ENCODE assay signal across 12 cellular contexts in the genomic region with DNA sequence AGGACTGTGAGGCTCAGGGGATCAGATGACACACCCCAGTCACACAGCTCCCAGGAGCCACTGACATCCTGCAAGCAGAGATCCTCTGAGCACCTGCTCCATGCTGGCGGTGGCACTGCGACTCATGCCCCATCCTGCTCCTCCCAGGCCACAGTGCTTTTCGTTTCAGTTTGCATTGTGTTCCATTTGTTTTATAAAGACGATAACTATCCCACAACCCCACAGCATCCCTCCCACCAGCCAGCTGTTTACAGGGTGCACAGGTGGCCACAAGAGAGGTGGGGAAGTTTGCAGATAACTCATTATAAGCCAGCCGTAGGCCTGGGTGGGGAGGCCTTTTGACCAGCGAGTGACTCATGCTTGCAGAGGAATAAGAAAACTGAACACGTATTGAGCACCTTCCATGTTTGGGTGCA. TPM values are rescaled to one million over a fixed set of nuclear protein-coding genes. Genes with fewer than 3 reads are reported as not detected.
DNase-seq lines count a peak whose midpoint lies in the region; ATAC-seq, FAIRE-seq and TF ChIP-seq lines count a peak whose summit lies in the region.
"Had no signal": no experiment of that assay in that cellular context is flagged by ENCODE, and none has a peak within 500 bp of the region (broad histone marks: within the 10 kb centered on the region; RNA-seq: fewer than 3 reads in every experiment).

No MANE protein-coding gene starts in this region.

- ATAC-seq in GM21515 (IDR thresholded peaks at IDR 0.05; ENCODE audit: unreplicated experiment), result no peak
- ATAC-seq in left lobe of liver, result no peak
- ATAC-seq: natural killer cell, Panc1 had no signal

- no peak overlapping the region for H3K4me3 ChIP-seq in Peyer's patch
- H3K4me3 ChIP-seq in keratinocyte (ENCODE audit: control insufficient read depth in 2 of 3, extremely low read depth in 1 of 3, insufficient read depth in 2 of 3, low read depth in 1 of 3, low read length in 3 of 3), result no peak overlapping the region
- H3K4me3 ChIP-seq: coronary artery had no signal

- H3K9ac ChIP-seq in keratinocyte (ENCODE audit: control insufficient read depth, extremely low read depth, insufficient read depth, low read length), result no peak overlapping the region

- H3K79me2 ChIP-seq in keratinocyte (ENCODE audit: control insufficient read depth, insufficient read depth, low read length), result no peaks in the 10 kb centered on the region

- peak; percentile 79 for FAIRE-seq in keratinocyte (lab: Jason Lieb, UNC)
- FAIRE-seq: D721Med had no signal

- H3K4me1 ChIP-seq in Peyer's patch (peaks cover 0 to 20% (median 0%) of the 10 kb centered on the region in 4 donors), keratinocyte (ENCODE audit: control insufficient read depth, extremely low read depth, insufficient read depth, low read length) (peaks cover 11% of the 10 kb centered on the region)

- H3K9me1 ChIP-seq in keratinocyte (ENCODE audit: control insufficient read depth, extremely low read depth, insufficient read depth, low read length), result peaks cover 6% of the 10 kb centered on the region

- peak overlapping the region; percentile 68 for H3K4me2 ChIP-seq in keratinocyte (ENCODE audit: control insufficient read depth, extremely low read depth, insufficient read depth, low read depth, low read length)

- H3K27me3 ChIP-seq in Peyer's patch (no peaks in the 10 kb centered on the region), keratinocyte (ENCODE audit: control insufficient read depth, extremely low read depth, insufficient read depth, low read length) (peaks cover 2% of the 10 kb centered on the region)

- H3K27ac ChIP-seq in Peyer's patch (peak overlapping the region in 3 of 4 donors; percentile 62 to 85 (median 83)), keratinocyte (ENCODE audit: control insufficient read depth, insufficient read depth, low read length) (no peak overlapping the region)
- H3K27ac ChIP-seq: coronary artery had no signal

- H2AFZ ChIP-seq in keratinocyte (ENCODE audit: control insufficient read depth, low read length), result no peak overlapping the region

- dilution Hi-C loops in keratinocyte (cut with MboI; ENCODE audit: extremely low pct_ligation_motif_present, low sequenced_read_pairs), result no loop called here

- DNase-seq in ACHN, result peak; percentile 24
- peak; percentile 34 for DNase-seq in H4 (ENCODE audit: low spot score)
- peak in 2 of 3 donors; percentile 72 to 80 for DNase-seq in Peyer's patch
- peak; percentile 28 for DNase-seq in keratinocyte (ENCODE audit: low read depth, low spot score)
- no peak for DNase-seq in left lobe of liver (ENCODE audit: low spot score)
- DNase-seq in AG20443 (ENCODE audit: low spot score), result no peak
- DNase-seq in KBM-7, result no peak
- DNase-seq: natural killer cell had no signal

- no peak for TF ChIP-seq CTCF in Peyer's patch (IDR thresholded peaks at IDR 0.05)
- no peak for TF ChIP-seq CTCF in keratinocyte (optimal IDR thresholded peaks at IDR 0.05 in 1 of 3, IDR thresholded peaks at IDR 0.05 in 1 of 3, conservative IDR thresholded peaks at IDR 0.05 in 1 of 3; ENCODE audit: extremely low read depth in 1 of 3, insufficient read depth in 2 of 3, low read length in 3 of 3)

- in situ Hi-C loops in ACHN (cut with HindIII; ENCODE audit: low pct_ligation_motif_present, low pct_unique_long_range_greater_than_20kb, low sequenced_read_pairs), result no loop called here
- in situ Hi-C loops in KBM-7 (cut with MboI; ENCODE audit: low pct_unique_long_range_greater_than_20kb, low sequenced_read_pairs), result no loop called here

- peaks cover 2% of the 10 kb centered on the region for H4K20me1 ChIP-seq in keratinocyte (ENCODE audit: control insufficient read depth, extremely low read depth, insufficient read depth, low read length)

- no peaks in the 10 kb centered on the region for H3K9me3 ChIP-seq in Peyer's patch
- H3K9me3 ChIP-seq in keratinocyte (ENCODE audit: control insufficient read depth, low read depth, low read length), result no peaks in the 10 kb centered on the region

- TF ChIP-seq POLR2A in Peyer's patch (IDR thresholded peaks at IDR 0.05), result peak in 1 of 2 donors; percentile 8

- H3K36me3 ChIP-seq in Peyer's patch, result no peaks in the 10 kb centered on the region
- H3K36me3 ChIP-seq in keratinocyte (ENCODE audit: control insufficient read depth in 2 of 2, extremely low read depth in 1 of 2, insufficient read depth in 2 of 2, low read length in 2 of 2), result no peaks in the 10 kb centered on the region

RNA-seq across cellular contexts. Expression of gene BCO1, which starts 28.2 kb away (rescaled TPM):
- total RNA-seq in H4 (2014; rRNA removed; shearing (Covaris generic)), result 0.94 and 1.4 TPM in 2 replicates
- total RNA-seq in Peyer's patch, result 10 to 100 TPM in 2 of 4 donors, 1 to 10 TPM in 2; 7.9 to 16.0 (median 12.3) TPM
- polyA plus RNA-seq in keratinocyte, result 0.04 to 0.08 TPM (median 0.07 TPM) in 3 replicates
- polyA plus RNA-seq in keratinocyte (2011; ENCODE audit: low read depth), result not detected
- polyA plus RNA-seq in keratinocyte (2011; cell fraction: cytosol; rRNA removed), result not detected in 2 replicates
- polyA plus RNA-seq in keratinocyte (2011; cell fraction: nucleus; rRNA removed), result not detected in 2 replicates
- not detected in 2 replicates for polyA plus RNA-seq in keratinocyte (2012; ENCODE audit: low replicate concordance)
- polyA minus RNA-seq in keratinocyte, result not detected in 3 replicates
- not detected for polyA minus RNA-seq in keratinocyte (2011; cell fraction: cytosol; rRNA and poly(A)+ RNA removed)
- polyA minus RNA-seq in keratinocyte (2011; cell fraction: nucleus; rRNA and poly(A)+ RNA removed), result not detected in 2 replicates
- total RNA-seq in left lobe of liver, result 0.25 TPM
- total RNA-seq: natural killer cell had no signal

RNA-seq across cellular contexts. Expression of gene GAN, which starts 48.1 kb away (rescaled TPM):
- total RNA-seq in H4 (2014; rRNA removed; shearing (Covaris generic)), result 4.0 TPM in 2 replicates
- total RNA-seq in Peyer's patch (10 to 100 TPM in 3 of 4 donors, 1 to 10 TPM in 1; 7.4 to 15.2 (median 11.9) TPM), left lobe of liver (2.9 TPM)
- polyA plus RNA-seq in keratinocyte, result 5.3 to 6.5 TPM (median 5.8 TPM) in 3 replicates
- polyA plus RNA-seq in keratinocyte (2011; ENCODE audit: low read depth), result 14.7 TPM
- 3.8 and 4.4 TPM in 2 replicates for polyA plus RNA-seq in keratinocyte (2011; cell fraction: cytosol; rRNA removed)
- 11.0 and 12.7 TPM in 2 replicates for polyA plus RNA-seq in keratinocyte (2011; cell fraction: nucleus; rRNA removed)
- 3.2 and 11.1 TPM in 2 replicates for polyA plus RNA-seq in keratinocyte (2012; ENCODE audit: low replicate concordance)
- 11.7 to 25.4 TPM (median 18.6 TPM) in 3 replicates for polyA minus RNA-seq in keratinocyte
- polyA minus RNA-seq in keratinocyte (2011; cell fraction: cytosol; rRNA and poly(A)+ RNA removed), result 14.0 TPM
- polyA minus RNA-seq in keratinocyte (2011; cell fraction: nucleus; rRNA and poly(A)+ RNA removed), result 23.0 and 42.6 TPM in 2 replicates

Comparison
In these comparisons a context has a peak if more than half of its experiments do, and no peak if none do; other contexts are left out.
1. DNase-seq: peak in ACHN (single experiment), H4 (single experiment), Peyer's patch (2 of 3) and keratinocyte (single experiment); none in left lobe of liver (single experiment), AG20443 (single experiment) and KBM-7 (single experiment).